ENCODE assay signal across 11 cellular contexts in the genomic region with DNA sequence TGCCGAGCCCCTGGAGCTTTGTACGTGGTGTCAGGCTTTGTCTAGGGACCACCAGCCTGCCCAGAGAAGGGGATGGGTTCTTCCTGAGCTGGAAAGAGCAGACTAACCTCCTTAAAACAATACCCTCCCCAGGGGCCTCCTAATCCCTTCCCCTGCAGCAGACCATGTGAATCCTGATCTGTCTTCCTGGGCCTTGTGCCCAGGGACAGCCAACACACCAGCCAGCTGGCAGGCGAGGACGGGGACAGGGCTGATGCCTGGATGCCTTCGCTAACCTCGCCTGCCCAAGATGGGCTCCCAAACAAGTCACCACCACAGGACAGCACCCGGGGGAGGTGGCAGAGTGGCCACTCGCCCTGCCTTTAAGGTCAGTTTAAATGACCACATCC. TPM values are rescaled to one million over a fixed set of nuclear protein-coding genes. Genes with fewer than 3 reads are reported as not detected.
DNase-seq lines count a peak whose midpoint lies in the region; ATAC-seq and TF ChIP-seq lines count a peak whose summit lies in the region.
"Had no signal": no experiment of that assay in that cellular context is flagged by ENCODE, and none has a peak within 500 bp of the region (broad histone marks: within the 10 kb centered on the region; RNA-seq: fewer than 3 reads in every experiment).

No MANE protein-coding gene starts in this region.

- peak overlapping the region; percentile 18; the same call in 1 of the 2 replicates for H3K9ac ChIP-seq in GM23248

- no peaks in the 10 kb centered on the region for H4K20me1 ChIP-seq in GM23248 (ENCODE audit: insufficient read depth)

- H3K36me3 ChIP-seq in GM23248 (ENCODE audit: low read depth) (peaks cover 5% of the 10 kb centered on the region; the same call in 1 of the 2 replicates), RWPE2 (ENCODE audit: low read depth) (no peaks in the 10 kb centered on the region), heart right ventricle (peaks cover 0 to 11% (median 0%) of the 10 kb centered on the region in 9 donors), brain microvascular endothelial cell (replicated peaks) (no peaks in the 10 kb centered on the region)

- peak overlapping the region; percentile 59 for H3K4me2 ChIP-seq in GM23248 (ENCODE audit: unreplicated experiment)

- 45 to 48% methylated on average over 8 of the region's 8 CpGs for WGBS in GM23248 (ENCODE audit: low coverage in 1 of 2, low lambda C conversion rate in 2 of 2, missing lambda C conversion rate in 2 of 2), 2 experiments
- 29 to 40% methylated on average over 8 of the region's 8 CpGs for WGBS in heart right ventricle, 2 donors

- peaks cover 98% of the 10 kb centered on the region for H3K79me2 ChIP-seq in GM23248 (ENCODE audit: insufficient read depth)

- intact Hi-C loops in heart right ventricle (cut with DNase I): loop anchor here in 1 of 10 donors (2.0 kb wide), 1 partner anchor 16 kb away; no protein-coding TSS in a partner anchor

- DNase-seq in GM23248 (peak; percentile 68), RWPE2 (ENCODE audit: low spot score) (no peak), heart right ventricle (peak; percentile 50 to 57), retina (peak; percentile 66), NCI-H526 (lab: John Stamatoyannopoulos, UW) (no peak), brain microvascular endothelial cell (no peak)
- DNase-seq: CD8-positive, alpha-beta memory T cell; naive thymus-derived CD8-positive, alpha-beta T cell; NCI-H1930 had no signal

- TF ChIP-seq CTCF in RWPE2 (IDR thresholded peaks at IDR 0.05; ENCODE audit: poor library complexity, severe bottlenecking): no peak
- no peak for TF ChIP-seq CTCF in heart right ventricle (IDR thresholded peaks at IDR 0.05)
- TF ChIP-seq CTCF in brain microvascular endothelial cell (IDR thresholded peaks at IDR 0.05; ENCODE audit: low read depth, low read length, missing control alignments): no peak

- in situ Hi-C loops in GM23248 (cut with MboI): no loop called here
- in situ Hi-C loops in brain microvascular endothelial cell (cut with HindIII; ENCODE audit: low pct_ligation_motif_present, low sequenced_read_pairs): no loop called here

- no peaks in the 10 kb centered on the region for H3K27me3 ChIP-seq in GM23248 (replicated peaks; ENCODE audit: insufficient read depth)
- H3K27me3 ChIP-seq in RWPE2 (ENCODE audit: insufficient read depth, poor library complexity, severe bottlenecking): no peaks in the 10 kb centered on the region
- no peaks in the 10 kb centered on the region for H3K27me3 ChIP-seq in heart right ventricle
- H3K27me3 ChIP-seq in brain microvascular endothelial cell (replicated peaks): no peaks in the 10 kb centered on the region

- peaks cover 29% of the 10 kb centered on the region; the same call in 1 of the 2 replicates for H3F3A ChIP-seq in GM23248 (ENCODE audit: insufficient read depth)

- H3K9me2 ChIP-seq in GM23248 (ENCODE audit: insufficient read depth): no peaks in the 10 kb centered on the region

- no peak; the same call in 2 of the 3 replicates for ATAC-seq in RWPE2 (ENCODE audit: low read depth)
- ATAC-seq in heart right ventricle: peak; percentile 26 to 80 (median 62)
- no peak for ATAC-seq in HG03457 (IDR thresholded peaks at IDR 0.05; ENCODE audit: unreplicated experiment)
- no peak for ATAC-seq in HG03159 (IDR thresholded peaks at IDR 0.05; ENCODE audit: unreplicated experiment)
- ATAC-seq: naive thymus-derived CD8-positive, alpha-beta T cell had no signal

- H3K4me3 ChIP-seq in GM23248: no peak overlapping the region
- H3K4me3 ChIP-seq in RWPE2 (ENCODE audit: severe bottlenecking): no peak overlapping the region
- peak overlapping the region in 1 of 10 donors; percentile 7 for H3K4me3 ChIP-seq in heart right ventricle
- H3K4me3 ChIP-seq in brain microvascular endothelial cell (ENCODE audit: low read depth, low read length): no peak overlapping the region

- H3K9me3 ChIP-seq in GM23248 (ENCODE audit: low read depth) (no peaks in the 10 kb centered on the region), RWPE2 (ENCODE audit: severe bottlenecking) (no peaks in the 10 kb centered on the region), heart right ventricle (no peaks in the 10 kb centered on the region)

- H3K4me1 ChIP-seq in GM23248 (ENCODE audit: insufficient read depth) (peaks cover 24% of the 10 kb centered on the region), RWPE2 (ENCODE audit: insufficient read depth, poor library complexity, severe bottlenecking) (peaks cover 15% of the 10 kb centered on the region), heart right ventricle (peaks cover 40 to 100% (median 82%) of the 10 kb centered on the region in 9 donors)

- H3K27ac ChIP-seq in GM23248 (peak overlapping the region; percentile 61), RWPE2 (ENCODE audit: poor library complexity, severe bottlenecking) (peak overlapping the region; percentile 79), heart right ventricle (peak overlapping the region; percentile 0 to 92 (median 78)), brain microvascular endothelial cell (no peak overlapping the region)

- no peak overlapping the region for H2AFZ ChIP-seq in GM23248

RNA-seq across cellular contexts. Expression of gene PODXL, which starts 17.6 kb away (rescaled TPM):
- total RNA-seq in GM23248 (2014; rRNA removed; shearing (Covaris generic)): 42.7 and 50.1 TPM in 2 replicates
- polyA plus RNA-seq in GM23248 (2016; fragmentation: Nextera tagmentation; extraction: Ambion mirVana) (32.8 and 33.6 TPM in 2 replicates), heart right ventricle (10 to 100 TPM; 34.4 to 41.3 TPM)
- 100 to 1,000 TPM in 1 of 10 donors, 10 to 100 TPM in 9; 43.7 to 162 (median 71.0) TPM for total RNA-seq in heart right ventricle

Comparison
In these comparisons a context has a peak if more than half of its experiments do, and no peak if none do; other contexts are left out.
1. DNase-seq: peak in GM23248 (single experiment), heart right ventricle (2 of 2) and retina (single experiment); none in RWPE2 (single experiment), NCI-H526 (0 of 2) and brain microvascular endothelial cell (single experiment).
2. ATAC-seq: peak in heart right ventricle (8 of 8); none in RWPE2 (single experiment), HG03457 (single experiment) and HG03159 (single experiment).